9 cellular contexts compared by ENCODE assay signal in genomic region chr14:99930420-99931274, GRCh38.
DNase-seq lines count a peak whose midpoint lies in the region; ATAC-seq lines count a peak whose summit lies in the region.
"Had no signal": no experiment of that assay in that cellular context is flagged by ENCODE, and none has a peak within 500 bp of the region (broad histone marks: within the 10 kb centered on the region; RNA-seq: fewer than 3 reads in every experiment).

No MANE protein-coding gene starts in this region.

- H3K9ac ChIP-seq in mesendoderm (ENCODE audit: low read length) (no peak overlapping the region), mesenchymal stem cell (ENCODE audit: low read length) (no peak overlapping the region)

- H3K18ac ChIP-seq in mesendoderm (ENCODE audit: low read length) = no peak overlapping the region
- H3K18ac ChIP-seq in mesenchymal stem cell (ENCODE audit: low read depth in 1 of 2, low read length in 2 of 2) = no peak overlapping the region

- H3K56ac ChIP-seq in mesendoderm (ENCODE audit: low read length) = no peak overlapping the region

- H3K27ac ChIP-seq in mesendoderm (ENCODE audit: low read depth, low read length) = no peak overlapping the region
- no peak overlapping the region for H3K27ac ChIP-seq in mesenchymal stem cell (ENCODE audit: low read length, poor library complexity, severe bottlenecking)

- H3K14ac ChIP-seq in mesenchymal stem cell (ENCODE audit: low read length in 2 of 2) = no peak overlapping the region

- no peak overlapping the region for H3K23ac ChIP-seq in mesendoderm (ENCODE audit: low read length)
- no peak overlapping the region for H3K23ac ChIP-seq in mesenchymal stem cell (ENCODE audit: low read length in 2 of 2)

- no CpG with 5 or more reads among the region's 6 CpGs for WGBS in mesendoderm (ENCODE audit: extremely low coverage, insufficient coverage, low lambda C conversion rate)
- WGBS in mesenchymal stem cell = 90% methylated on average over 4 of the region's 6 CpGs

- peak; percentile 19 to 25 for DNase-seq in stimulated activated CD4-positive, alpha-beta T cell treated with anti-CD3 and anti-CD28 coated beads, Interleukin-4, amount 100 ng/mL, for 48 hours (ENCODE audit: low read depth in 2 of 2)
- DNase-seq in stimulated activated CD4-positive, alpha-beta T cell treated with anti-CD3 and anti-CD28 coated beads, Interleukin-2, amount 100 ng/mL, for 24 hours = no peak
- peak; percentile 45 for DNase-seq in NCI-H82 (lab: John Stamatoyannopoulos, UW)
- DNase-seq in mesendoderm = no peak
- DNase-seq in NCI-H187 treated with DMSO at 0.1 percent for 48 hours (lab: John Stamatoyannopoulos, UW) = no peak
- DNase-seq in stimulated activated naive CD4-positive, alpha-beta T cell treated with Interleukin-2 at 50 U/mL for 16 hours (lab: John Stamatoyannopoulos, UW) = no peak
- DNase-seq in mesenchymal stem cell = no peak
- DNase-seq: Karpas-422 had no signal

- no peak overlapping the region for H4K5ac ChIP-seq in mesendoderm (ENCODE audit: low read length)

- H3K36me3 ChIP-seq in mesendoderm (ENCODE audit: control insufficient read depth, insufficient read depth, low read length) (no peaks in the 10 kb centered on the region), mesenchymal stem cell (ENCODE audit: control insufficient read depth in 1 of 2, insufficient read depth in 2 of 2, low read depth in 1 of 2, low read length in 2 of 2) (peaks cover 2 to 3% of the 10 kb centered on the region in 2 experiments)

- H2BK5ac ChIP-seq in mesendoderm (ENCODE audit: low read length) = no peak overlapping the region
- no peak overlapping the region for H2BK5ac ChIP-seq in mesenchymal stem cell (ENCODE audit: low read depth, low read length, poor library complexity, severe bottlenecking)

- H3K4me2 ChIP-seq in mesendoderm (ENCODE audit: low read length) (no peak overlapping the region), mesenchymal stem cell (ENCODE audit: low read length, poor library complexity, severe bottlenecking) (no peak overlapping the region)

- H2AK5ac ChIP-seq in mesendoderm (ENCODE audit: low read length) (no peak overlapping the region), mesenchymal stem cell (ENCODE audit: low read length, severe bottlenecking) (no peak overlapping the region)

- H2BK12ac ChIP-seq in mesenchymal stem cell (ENCODE audit: low read length in 2 of 2) = no peak overlapping the region

- no peak overlapping the region for H4K8ac ChIP-seq in mesendoderm (ENCODE audit: low read depth, low read length)
- H4K8ac ChIP-seq in mesenchymal stem cell (ENCODE audit: low read length) = no peak overlapping the region

- no peak overlapping the region for H2BK120ac ChIP-seq in mesendoderm (ENCODE audit: low read depth, low read length)
- no peak overlapping the region for H2BK120ac ChIP-seq in mesenchymal stem cell (ENCODE audit: low read depth, low read length)

- H3K4ac ChIP-seq in mesendoderm (ENCODE audit: low read depth, low read length) (no peak overlapping the region), mesenchymal stem cell (ENCODE audit: low read depth in 1 of 2, low read length in 2 of 2) (no peak overlapping the region)

- H3K9me3 ChIP-seq in mesenchymal stem cell (ENCODE audit: control insufficient read depth, low read length) = peaks cover 4% of the 10 kb centered on the region

- ATAC-seq in HG02798 (IDR thresholded peaks at IDR 0.05; ENCODE audit: poor library complexity, unreplicated experiment) = peak; percentile 82

- H2AFZ ChIP-seq in mesenchymal stem cell (ENCODE audit: low read depth, low read length) = no peak overlapping the region

- H3K27me3 ChIP-seq in mesendoderm (ENCODE audit: insufficient read depth, low read length, poor library complexity) = no peaks in the 10 kb centered on the region
- H3K27me3 ChIP-seq in mesenchymal stem cell (ENCODE audit: control insufficient read depth in 1 of 2, insufficient read depth in 1 of 2, low read length in 2 of 2) = no peaks in the 10 kb centered on the region

- H4K91ac ChIP-seq in mesenchymal stem cell (ENCODE audit: low read length) = no peak overlapping the region

- H3K4me3 ChIP-seq in mesendoderm (ENCODE audit: low read length) = no peak overlapping the region
- no peak overlapping the region for H3K4me3 ChIP-seq in mesenchymal stem cell (ENCODE audit: insufficient read depth in 1 of 2, low read depth in 1 of 2, low read length in 2 of 2)

- H3K4me1 ChIP-seq in mesendoderm (ENCODE audit: control insufficient read depth, low read depth, low read length) (no peaks in the 10 kb centered on the region), mesenchymal stem cell (ENCODE audit: control insufficient read depth, insufficient read depth, low read depth, low read length) (no peaks in the 10 kb centered on the region)

- H2BK15ac ChIP-seq in mesendoderm (replicated peaks; ENCODE audit: low read depth) = no peak overlapping the region
- H2BK15ac ChIP-seq in mesenchymal stem cell (ENCODE audit: low read depth, poor library complexity, severe bottlenecking) = no peak overlapping the region

- H3K79me2 ChIP-seq in mesendoderm (ENCODE audit: control insufficient read depth, insufficient read depth, low read length) = no peaks in the 10 kb centered on the region

- no peaks in the 10 kb centered on the region for H3K79me1 ChIP-seq in mesendoderm (ENCODE audit: low read length)
- no peaks in the 10 kb centered on the region for H3K79me1 ChIP-seq in mesenchymal stem cell (replicated peaks; ENCODE audit: low read length, poor library complexity, severe bottlenecking)

Comparison
In these comparisons a context has a peak if more than half of its experiments do, and no peak if none do; other contexts are left out.
1. DNase-seq: peak in stimulated activated CD4-positive, alpha-beta T cell treated with anti-CD3 and anti-CD28 coated beads, Interleukin-4, amount 100 ng/mL, for 48 hours (2 of 2) and NCI-H82 (single experiment); none in stimulated activated CD4-positive, alpha-beta T cell treated with anti-CD3 and anti-CD28 coated beads, Interleukin-2, amount 100 ng/mL, for 24 hours (0 of 2), mesendoderm (single experiment), NCI-H187 treated with DMSO at 0.1 percent for 48 hours (single experiment), stimulated activated naive CD4-positive, alpha-beta T cell treated with Interleukin-2 at 50 U/mL for 16 hours (single experiment) and mesenchymal stem cell (single experiment).